In the genomic region with DNA sequence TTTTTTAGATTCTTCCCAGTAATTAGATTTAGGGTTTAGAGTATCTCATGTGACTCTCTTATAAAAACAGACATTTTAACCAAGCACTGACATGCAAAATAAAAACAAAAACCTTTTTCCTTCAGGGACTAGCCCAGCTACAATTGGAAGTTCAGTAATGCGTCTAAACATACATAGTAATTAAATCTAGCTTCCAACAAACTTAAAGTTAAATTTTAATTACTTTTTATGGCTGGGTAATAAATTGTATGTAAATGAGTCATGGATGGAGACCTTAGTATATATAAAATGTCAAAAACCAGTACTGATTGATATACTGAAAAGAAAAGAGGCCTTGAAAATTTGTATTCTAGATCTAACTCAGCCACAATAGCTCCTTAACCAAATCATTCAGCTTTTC, we compare ENCODE assay signal across 34 cellular contexts.
"Had no signal": no experiment of that assay in that cellular context is flagged by ENCODE, and none has a peak within 500 bp of the region (broad histone marks: within the 10 kb centered on the region; RNA-seq: fewer than 3 reads in every experiment).

No MANE protein-coding gene starts in this region.

- H3K27me3 ChIP-seq: ascending aorta, cardiac muscle cell, Peyer's patch, SJSA1 had no signal

- H3K9me3 ChIP-seq: ascending aorta, Peyer's patch, SJSA1 had no signal

- H3K27ac Mint-ChIP-seq: activated CD4-positive, alpha-beta T cell treated with anti-CD3 and anti-CD28 coated beads for 36 hours; activated CD4-positive, alpha-beta T cell treated with anti-CD3 and anti-CD28 coated beads, Interleukin-2, amount 10 ng/mL, durations not matched to agents 7 days and 5 days; activated CD8-positive, alpha-beta memory T cell treated with anti-CD3 and anti-CD28 coated beads, Interleukin-2, amount 10 ng/mL, durations not matched to agents 7 days and 5 days; activated naive CD4-positive, alpha-beta T cell treated with anti-CD3 and anti-CD28 coated beads, Interleukin-2, amount 10 ng/mL, durations not matched to agents 7 days and 5 days; activated naive CD8-positive, alpha-beta T cell treated with anti-CD3 and anti-CD28 coated beads for 36 hours; WTC11 had no signal

- H3K36me3 Mint-ChIP-seq: activated CD8-positive, alpha-beta memory T cell treated with anti-CD3 and anti-CD28 coated beads, Interleukin-2, amount 10 ng/mL, durations not matched to agents 7 days and 5 days; activated naive CD4-positive, alpha-beta T cell treated with anti-CD3 and anti-CD28 coated beads, Interleukin-2, amount 10 ng/mL, durations not matched to agents 7 days and 5 days; activated naive CD8-positive, alpha-beta T cell treated with anti-CD3 and anti-CD28 coated beads for 36 hours; WTC11 had no signal

- H3K4me1 Mint-ChIP-seq: activated CD4-positive, alpha-beta T cell treated with anti-CD3 and anti-CD28 coated beads for 36 hours; activated CD4-positive, alpha-beta T cell treated with anti-CD3 and anti-CD28 coated beads, Interleukin-2, amount 10 ng/mL, durations not matched to agents 7 days and 5 days; activated CD8-positive, alpha-beta memory T cell treated with anti-CD3 and anti-CD28 coated beads, Interleukin-2, amount 10 ng/mL, durations not matched to agents 7 days and 5 days; activated naive CD4-positive, alpha-beta T cell treated with anti-CD3 and anti-CD28 coated beads, Interleukin-2, amount 10 ng/mL, durations not matched to agents 7 days and 5 days; activated naive CD8-positive, alpha-beta T cell treated with anti-CD3 and anti-CD28 coated beads for 36 hours; central memory CD8-positive, alpha-beta T cell had no signal

- H3K4me1 ChIP-seq: ascending aorta, SJSA1 had no signal

- H3K9me3 Mint-ChIP-seq: activated CD4-positive, alpha-beta T cell treated with anti-CD3 and anti-CD28 coated beads, Interleukin-2, amount 10 ng/mL, durations not matched to agents 7 days and 5 days; activated naive CD4-positive, alpha-beta T cell treated with anti-CD3 and anti-CD28 coated beads, Interleukin-2, amount 10 ng/mL, durations not matched to agents 7 days and 5 days; activated naive CD8-positive, alpha-beta T cell treated with anti-CD3 and anti-CD28 coated beads for 36 hours; central memory CD8-positive, alpha-beta T cell; WTC11 had no signal

- H3K4me3 ChIP-seq: ascending aorta, cardiac muscle cell, Peyer's patch, SJSA1 had no signal

- H3K4me3 Mint-ChIP-seq: activated CD4-positive, alpha-beta T cell treated with anti-CD3 and anti-CD28 coated beads for 36 hours; activated CD4-positive, alpha-beta T cell treated with anti-CD3 and anti-CD28 coated beads, Interleukin-2, amount 10 ng/mL, durations not matched to agents 7 days and 5 days; activated CD8-positive, alpha-beta memory T cell treated with anti-CD3 and anti-CD28 coated beads, Interleukin-2, amount 10 ng/mL, durations not matched to agents 7 days and 5 days; activated naive CD4-positive, alpha-beta T cell treated with anti-CD3 and anti-CD28 coated beads, Interleukin-2, amount 10 ng/mL, durations not matched to agents 7 days and 5 days; activated naive CD8-positive, alpha-beta T cell treated with anti-CD3 and anti-CD28 coated beads for 36 hours; central memory CD8-positive, alpha-beta T cell; WTC11 had no signal

- DNase-seq: activated CD4-positive, alpha-beta T cell treated with anti-CD3 and anti-CD28 coated beads for 36 hours; activated CD4-positive, alpha-beta T cell treated with anti-CD3 and anti-CD28 coated beads, Interleukin-2, amount 10 ng/mL, durations not matched to agents 7 days and 5 days; activated CD4-positive, alpha-beta T cell treated with anti-CD3 and anti-CD28 coated beads, Interleukin-2, amount 50 U/mL, for 48 hours; activated CD8-positive, alpha-beta memory T cell treated with anti-CD3 and anti-CD28 coated beads for 24 hours; activated CD8-positive, alpha-beta memory T cell treated with anti-CD3 and anti-CD28 coated beads, Interleukin-2, amount 10 ng/mL, durations not matched to agents 7 days and 5 days; activated CD8-positive, alpha-beta memory T cell treated with anti-CD3 and anti-CD28 coated beads, Interleukin-2, amount 50 U/mL, for 48 hours; activated effector memory CD4-positive, alpha-beta T cell treated with Interleukin-2 at 50 U/mL for 16 hours; activated naive CD4-positive, alpha-beta T cell treated with anti-CD3 and anti-CD28 coated beads, Interleukin-2, amount 10 ng/mL, durations not matched to agents 7 days and 5 days; activated naive CD8-positive, alpha-beta T cell treated with anti-CD3 and anti-CD28 coated beads for 36 hours; activated T-cell treated with anti-CD3 and anti-CD28 coated beads, Interleukin-2, amount 50 U/mL, for 48 hours; amygdala; Kasumi-1; KG1; MM.1S; MV-4-11; NCI-H1092; NCI-H1694; NCI-H1930; NCI-H2081 treated with DMSO at 0.1 percent for 48 hours; NCI-H345; NCI-H524 treated with DMSO at 0.1 percent for 48 hours; PC-3; Peyer's patch; RPMI8226; SHP77 treated with DMSO at 0.1 percent for 48 hours; SW 1271; T-helper 1 cell; T-helper 2 cell; T1000 had no signal

- H3K27me3 Mint-ChIP-seq: central memory CD8-positive, alpha-beta T cell had no signal

- H3K27ac ChIP-seq: ascending aorta, cardiac muscle cell, SJSA1 had no signal

- H3K36me3 ChIP-seq: ascending aorta, cardiac muscle cell, Peyer's patch, SJSA1 had no signal
